Comparison of ENCODE assay signal across 22 cellular contexts in genomic region chr2:25742501-25742900, GRCh38.
DNase-seq lines count a peak whose midpoint lies in the region; ATAC-seq and TF ChIP-seq lines count a peak whose summit lies in the region.
"Had no signal": no experiment of that assay in that cellular context is flagged by ENCODE, and none has a peak within 500 bp of the region (broad histone marks: within the 10 kb centered on the region; RNA-seq: fewer than 3 reads in every experiment).

No MANE protein-coding gene starts in this region.

- H3K27me3 Mint-ChIP-seq in activated CD4-positive, alpha-beta T cell treated with anti-CD3 and anti-CD28 coated beads, Interleukin-2, amount 10 ng/mL, durations not matched to agents 7 days and 5 days = no peaks in the 10 kb centered on the region
- no peaks in the 10 kb centered on the region for H3K27me3 Mint-ChIP-seq in dendritic cell treated with granulocyte-macrophage colony-stimulating factor and Interleukin-4, amounts not matched to agents 40 ng/mL and 50 ng/mL, for 4 days
- no peaks in the 10 kb centered on the region for H3K27me3 Mint-ChIP-seq in stimulated activated memory B cell treated with anti-CD40 and anti-IgM and Interleukin-4, amounts not matched to agents 10 μg/mL and 1 μg/mL and 100 μg/mL, for 72 hours
- H3K27me3 Mint-ChIP-seq: activated naive CD4-positive, alpha-beta T cell treated with anti-CD3 and anti-CD28 coated beads, Interleukin-2, amount 10 ng/mL, durations not matched to agents 7 days and 5 days; stimulated activated naive CD8-positive, alpha-beta T cell treated with anti-CD3 and anti-CD28 coated beads, Interleukin-15, Interleukin-2, amounts not matched to agents 100 ng/mL and 50 ng/mL, for 24 hours had no signal

- no peak overlapping the region for H3K4me3 Mint-ChIP-seq in activated CD4-positive, alpha-beta T cell treated with anti-CD3 and anti-CD28 coated beads, Interleukin-2, amount 10 ng/mL, durations not matched to agents 7 days and 5 days
- H3K4me3 Mint-ChIP-seq in dendritic cell treated with granulocyte-macrophage colony-stimulating factor and Interleukin-4, amounts not matched to agents 40 ng/mL and 50 ng/mL, for 4 days = no peak overlapping the region
- no peak overlapping the region for H3K4me3 Mint-ChIP-seq in stimulated activated memory B cell treated with anti-CD40 and anti-IgM and Interleukin-4, amounts not matched to agents 10 μg/mL and 1 μg/mL and 100 μg/mL, for 72 hours
- H3K4me3 Mint-ChIP-seq: stimulated activated naive CD8-positive, alpha-beta T cell treated with anti-CD3 and anti-CD28 coated beads, Interleukin-15, Interleukin-2, amounts not matched to agents 100 ng/mL and 50 ng/mL, for 24 hours had no signal

- intact Hi-C loops in dendritic cell treated with granulocyte-macrophage colony-stimulating factor and Interleukin-4, amounts not matched to agents 40 ng/mL and 50 ng/mL, for 4 days (cut with micrococcal nuclease) = no loop called here

- no peaks in the 10 kb centered on the region for H3K9me3 Mint-ChIP-seq in activated CD4-positive, alpha-beta T cell treated with anti-CD3 and anti-CD28 coated beads, Interleukin-2, amount 10 ng/mL, durations not matched to agents 7 days and 5 days
- H3K9me3 Mint-ChIP-seq in dendritic cell treated with granulocyte-macrophage colony-stimulating factor and Interleukin-4, amounts not matched to agents 40 ng/mL and 50 ng/mL, for 4 days = no peaks in the 10 kb centered on the region
- no peaks in the 10 kb centered on the region for H3K9me3 Mint-ChIP-seq in stimulated activated memory B cell treated with anti-CD40 and anti-IgM and Interleukin-4, amounts not matched to agents 10 μg/mL and 1 μg/mL and 100 μg/mL, for 72 hours
- H3K9me3 Mint-ChIP-seq: activated naive CD4-positive, alpha-beta T cell treated with anti-CD3 and anti-CD28 coated beads, Interleukin-2, amount 10 ng/mL, durations not matched to agents 7 days and 5 days; activated T-helper 1 cell treated with anti-CD3 and anti-CD28 coated beads, Interleukin-12 subunit alpha, Interleukin-12 subunit beta, Interleukin-2, Interleukin-4 antibody, amounts not matched to agents 30 ng/mL and 10 ng/mL and 1 ng/mL, durations not matched to agents 14 hours and 24 hours and 36 hours; stimulated activated naive CD8-positive, alpha-beta T cell treated with anti-CD3 and anti-CD28 coated beads, Interleukin-15, Interleukin-2, amounts not matched to agents 100 ng/mL and 50 ng/mL, for 24 hours had no signal

- H3K36me3 Mint-ChIP-seq in activated CD4-positive, alpha-beta T cell treated with anti-CD3 and anti-CD28 coated beads, Interleukin-2, amount 10 ng/mL, durations not matched to agents 7 days and 5 days (ENCODE audit: low read depth) = peaks cover 47% of the 10 kb centered on the region
- peaks cover 66% of the 10 kb centered on the region for H3K36me3 Mint-ChIP-seq in dendritic cell treated with granulocyte-macrophage colony-stimulating factor and Interleukin-4, amounts not matched to agents 40 ng/mL and 50 ng/mL, for 4 days (ENCODE audit: low read depth)
- H3K36me3 Mint-ChIP-seq in stimulated activated memory B cell treated with anti-CD40 and anti-IgM and Interleukin-4, amounts not matched to agents 10 μg/mL and 1 μg/mL and 100 μg/mL, for 72 hours = peaks cover 43% of the 10 kb centered on the region

- peak overlapping the region; percentile 83 for H3K27ac Mint-ChIP-seq in activated CD4-positive, alpha-beta T cell treated with anti-CD3 and anti-CD28 coated beads, Interleukin-2, amount 10 ng/mL, durations not matched to agents 7 days and 5 days
- H3K27ac Mint-ChIP-seq in dendritic cell treated with granulocyte-macrophage colony-stimulating factor and Interleukin-4, amounts not matched to agents 40 ng/mL and 50 ng/mL, for 4 days = peak overlapping the region; percentile 60
- peak overlapping the region; percentile 67 for H3K27ac Mint-ChIP-seq in stimulated activated memory B cell treated with anti-CD40 and anti-IgM and Interleukin-4, amounts not matched to agents 10 μg/mL and 1 μg/mL and 100 μg/mL, for 72 hours
- H3K27ac Mint-ChIP-seq: stimulated activated naive CD8-positive, alpha-beta T cell treated with anti-CD3 and anti-CD28 coated beads, Interleukin-15, Interleukin-2, amounts not matched to agents 100 ng/mL and 50 ng/mL, for 24 hours had no signal

- CTCF ChIA-PET in activated CD4-positive, alpha-beta T cell treated with anti-CD3 and anti-CD28 coated beads, Interleukin-2, amount 10 ng/mL, durations not matched to agents 7 days and 5 days (lab: Charles Lee) = interaction anchor here (1.7 kb wide), 1 partner anchor 8 kb away, joined by 4 read pairs; no protein-coding TSS in a partner anchor

- H3K4me3 ChIP-seq in NB4 (ENCODE audit: low read depth, low read length) = no peak overlapping the region
- H3K4me3 ChIP-seq: esophagus squamous epithelium, thoracic aorta, uterus had no signal

- no peak for TF ChIP-seq POLR2A in NB4 (IDR thresholded peaks at IDR 0.05; ENCODE audit: extremely low read depth, insufficient read length)

- TF ChIP-seq CTCF in NB4 (IDR thresholded peaks at IDR 0.05; ENCODE audit: low read depth, low read length) = no peak

- no peak for ATAC-seq in stimulated activated memory B cell treated with anti-CD40 and anti-IgM and Interleukin-4, amounts not matched to agents 10 μg/mL and 1 μg/mL and 100 μg/mL, for 72 hours
- ATAC-seq in esophagus mucosa (no peak), HG03108 (IDR thresholded peaks at IDR 0.05; ENCODE audit: unreplicated experiment) (no peak)
- ATAC-seq: SK-N-SH treated with all-trans-retinoic acid at 6 μM for 48 hours had no signal

- peaks cover 32% of the 10 kb centered on the region for H3K4me1 Mint-ChIP-seq in activated CD4-positive, alpha-beta T cell treated with anti-CD3 and anti-CD28 coated beads, Interleukin-2, amount 10 ng/mL, durations not matched to agents 7 days and 5 days
- H3K4me1 Mint-ChIP-seq in dendritic cell treated with granulocyte-macrophage colony-stimulating factor and Interleukin-4, amounts not matched to agents 40 ng/mL and 50 ng/mL, for 4 days (ENCODE audit: low read depth) = peaks cover 41% of the 10 kb centered on the region
- peaks cover 25% of the 10 kb centered on the region for H3K4me1 Mint-ChIP-seq in stimulated activated memory B cell treated with anti-CD40 and anti-IgM and Interleukin-4, amounts not matched to agents 10 μg/mL and 1 μg/mL and 100 μg/mL, for 72 hours

- DNase-seq in activated CD4-positive, alpha-beta T cell treated with anti-CD3 and anti-CD28 coated beads, Interleukin-2, amount 10 ng/mL, durations not matched to agents 7 days and 5 days = no peak
- no peak for DNase-seq in activated CD4-positive, alpha-beta T cell treated with anti-CD3 and anti-CD28 coated beads, Interleukin-2, amount 50 U/mL, for 4 hours
- DNase-seq in NB4 (ENCODE audit: low read depth) = peak; percentile 18
- DNase-seq in NOMO-1 treated with dmso at 0.1 percent for 144 hours (lab: John Stamatoyannopoulos, UW; ENCODE audit: unreplicated experiment) = no peak
- DNase-seq: 8988T; activated CD4-positive, alpha-beta T cell treated with anti-CD3 and anti-CD28 coated beads for 48 hours; DND-41; esophagus squamous epithelium; foreskin melanocyte; NCI-H446; NCI-H774; stimulated activated CD4-positive, alpha-beta T cell treated with anti-CD3 and anti-CD28 coated beads, Interleukin-15, amount 100 ng/mL, for 24 hours; uterus had no signal

- POLR2A ChIA-PET in activated CD4-positive, alpha-beta T cell treated with anti-CD3 and anti-CD28 coated beads, Interleukin-2, amount 10 ng/mL, durations not matched to agents 7 days and 5 days (lab: Charles Lee) = no interaction called here
